ENCODE assay signal across 8 cellular contexts in genomic region chrX:76253432-76253831, GRCh38.
DNase-seq lines count a peak whose midpoint lies in the region; TF ChIP-seq lines count a peak whose summit lies in the region.

No MANE protein-coding gene starts in this region.

- H4K12ac ChIP-seq in trophoblast cell (ENCODE audit: low read depth, low read length), result no peak overlapping the region

- no peak overlapping the region for H3K18ac ChIP-seq in trophoblast cell (ENCODE audit: low read length)

- no peaks in the 10 kb centered on the region for H3K27me3 ChIP-seq in trophoblast cell (ENCODE audit: insufficient read depth, low read length)

- H3K79me1 ChIP-seq in trophoblast cell (ENCODE audit: low read length), result no peaks in the 10 kb centered on the region

- no peak overlapping the region for H4K91ac ChIP-seq in trophoblast cell (ENCODE audit: low read depth, low read length)

- H3K4ac ChIP-seq in trophoblast cell (ENCODE audit: low read depth, low read length), result no peak overlapping the region

- H3K23ac ChIP-seq in trophoblast cell (ENCODE audit: low read length), result no peak overlapping the region

- H3K14ac ChIP-seq in trophoblast cell (ENCODE audit: low read length), result no peak overlapping the region

- no peak overlapping the region for H3K27ac ChIP-seq in trophoblast cell (ENCODE audit: low read depth, low read length)

- H2AK5ac ChIP-seq in trophoblast cell (ENCODE audit: low read length), result no peak overlapping the region

- CTCF ChIA-PET in activated CD4-positive, alpha-beta memory T cell treated with anti-CD3 and anti-CD28 coated beads, Interleukin-2, amount 10 ng/mL, durations not matched to agents 7 days and 5 days (lab: Charles Lee), result interaction anchor here (0.9 kb wide), 1 partner anchor 106 kb away, joined by 3 read pairs; no protein-coding TSS in a partner anchor

- H3K4me1 ChIP-seq in trophoblast cell (ENCODE audit: control insufficient read depth in 1 of 2, insufficient read depth in 2 of 2, low read length in 2 of 2), result no peaks in the 10 kb centered on the region

- no CpG with 5 or more reads among the region's 3 CpGs for WGBS in trophoblast cell (ENCODE audit: extremely low coverage, insufficient coverage, insufficient read length)

- no peak overlapping the region for H2BK120ac ChIP-seq in trophoblast cell (ENCODE audit: insufficient read depth, low read length, poor library complexity)

- H2BK5ac ChIP-seq in trophoblast cell (ENCODE audit: low read depth, low read length, poor library complexity), result no peak overlapping the region

- DNase-seq in A172 (ENCODE audit: low spot score), result peak; percentile 11
- peak; percentile 7 for DNase-seq in GM04504 (ENCODE audit: low read depth)
- DNase-seq in HFF-Myc (ENCODE audit: extremely low read depth, low read depth), result peak; percentile 1
- DNase-seq in NCI-H1105 (lab: John Stamatoyannopoulos, UW), result peak; percentile 6
- DNase-seq in activated CD4-positive, alpha-beta memory T cell treated with anti-CD3 and anti-CD28 coated beads, Interleukin-2, amount 10 ng/mL, durations not matched to agents 7 days and 5 days, result peak; percentile 43
- peak; percentile 31 for DNase-seq in fibroblast of the conjunctiva (ENCODE audit: low read depth)
- DNase-seq in trophoblast cell, result peak; percentile 4 to 36
- no peak for DNase-seq in posterior vena cava (ENCODE audit: low spot score)

- H3K9me3 ChIP-seq in trophoblast cell (ENCODE audit: insufficient read depth, low read depth, low read length), result no peaks in the 10 kb centered on the region

- H3K27me3 Mint-ChIP-seq in activated CD4-positive, alpha-beta memory T cell treated with anti-CD3 and anti-CD28 coated beads, Interleukin-2, amount 10 ng/mL, durations not matched to agents 7 days and 5 days, result no peaks in the 10 kb centered on the region

- POLR2A ChIA-PET in activated CD4-positive, alpha-beta memory T cell treated with anti-CD3 and anti-CD28 coated beads, Interleukin-2, amount 10 ng/mL, durations not matched to agents 7 days and 5 days (lab: Charles Lee), result no interaction called here

- H4K8ac ChIP-seq in trophoblast cell (ENCODE audit: low read depth, low read length), result no peak overlapping the region

- no peak overlapping the region for H3K4me2 ChIP-seq in trophoblast cell (ENCODE audit: low read length)

- H2AFZ ChIP-seq in trophoblast cell (ENCODE audit: insufficient read depth, low read length, poor library complexity), result no peak overlapping the region

- no peaks in the 10 kb centered on the region for H3K9me3 Mint-ChIP-seq in activated CD4-positive, alpha-beta memory T cell treated with anti-CD3 and anti-CD28 coated beads, Interleukin-2, amount 10 ng/mL, durations not matched to agents 7 days and 5 days

- H3K79me2 ChIP-seq in trophoblast cell (ENCODE audit: control insufficient read depth, insufficient read depth, low read length, poor library complexity), result no peaks in the 10 kb centered on the region

- H3K27ac Mint-ChIP-seq in activated CD4-positive, alpha-beta memory T cell treated with anti-CD3 and anti-CD28 coated beads, Interleukin-2, amount 10 ng/mL, durations not matched to agents 7 days and 5 days, result no peak overlapping the region

- H3K36me3 ChIP-seq in trophoblast cell (ENCODE audit: control insufficient read depth in 1 of 2, insufficient read depth in 2 of 2, low read length in 2 of 2), result no peaks in the 10 kb centered on the region

- H2BK12ac ChIP-seq in trophoblast cell (ENCODE audit: low read length), result no peak overlapping the region

- H3K4me1 Mint-ChIP-seq in activated CD4-positive, alpha-beta memory T cell treated with anti-CD3 and anti-CD28 coated beads, Interleukin-2, amount 10 ng/mL, durations not matched to agents 7 days and 5 days, result no peaks in the 10 kb centered on the region

- H3K4me3 ChIP-seq in HFF-Myc (replicated peaks; ENCODE audit: low read depth, low read length) (no peak overlapping the region), trophoblast cell (ENCODE audit: low read depth, low read length) (no peak overlapping the region)

- H3K4me3 Mint-ChIP-seq in activated CD4-positive, alpha-beta memory T cell treated with anti-CD3 and anti-CD28 coated beads, Interleukin-2, amount 10 ng/mL, durations not matched to agents 7 days and 5 days, result no peak overlapping the region

- peak; percentile 38 for TF ChIP-seq CTCF in HFF-Myc (IDR thresholded peaks at IDR 0.05; ENCODE audit: low read depth, low read length, missing control alignments)

- no peak overlapping the region for H3K9ac ChIP-seq in trophoblast cell (ENCODE audit: low read length)

- intact Hi-C loops in posterior vena cava (cut with DNase I), result no loop called here

- no peaks in the 10 kb centered on the region for H3K36me3 Mint-ChIP-seq in activated CD4-positive, alpha-beta memory T cell treated with anti-CD3 and anti-CD28 coated beads, Interleukin-2, amount 10 ng/mL, durations not matched to agents 7 days and 5 days (ENCODE audit: low read depth)
